In the genomic region with DNA sequence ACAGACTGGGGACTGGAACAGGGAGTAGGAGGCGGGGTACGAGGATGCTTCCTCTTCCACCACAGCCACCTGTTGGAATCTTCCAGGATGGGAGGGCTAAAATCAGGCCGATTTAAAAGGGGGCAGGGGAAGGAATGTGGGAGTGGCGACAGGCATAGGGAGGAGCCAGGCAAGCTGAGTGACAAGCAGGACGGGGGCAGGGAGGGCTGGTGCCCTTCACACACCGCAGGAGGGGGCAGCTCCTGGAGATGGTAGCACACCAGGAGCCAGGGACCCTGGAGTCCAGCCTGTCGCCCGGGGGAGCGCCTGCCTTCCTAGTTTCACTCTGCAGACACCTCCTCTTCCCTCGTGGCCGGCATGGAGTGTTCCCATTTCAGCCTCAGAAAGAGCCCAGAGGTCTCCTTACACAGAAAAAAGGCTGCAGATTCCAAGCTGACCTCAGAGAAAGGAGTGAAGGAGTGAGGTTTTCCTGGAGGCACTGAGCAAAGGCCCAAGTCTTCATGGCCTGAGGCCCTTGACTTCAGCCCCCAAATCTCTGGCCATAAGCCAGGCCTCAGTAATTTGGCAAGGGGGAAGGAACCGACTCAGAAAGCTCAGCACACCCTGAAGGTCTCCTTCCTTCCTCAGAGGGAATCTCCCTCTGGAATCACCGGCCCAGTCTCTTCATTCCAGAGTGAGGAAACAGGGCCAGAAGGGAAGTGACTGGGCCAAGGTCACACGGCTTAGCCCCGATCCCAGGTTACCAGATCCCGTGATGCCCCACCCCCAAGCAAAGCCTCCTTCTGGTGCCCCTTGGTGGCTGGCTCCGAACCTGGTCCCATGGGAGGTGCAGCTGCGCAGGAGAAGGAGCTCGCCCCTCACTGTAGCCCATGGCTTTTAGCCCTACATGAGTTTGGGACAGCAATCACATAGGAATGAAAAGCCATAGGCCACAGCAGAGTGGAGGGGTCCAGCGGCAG, we compare ENCODE assay signal across 1 cellular context.
TF ChIP-seq lines count a peak whose summit lies in the region.

No MANE protein-coding gene starts in this region.

TF ChIP-seq in GM23338, 12 proteins besides CTCF, POLR2A, EP300 and RAD21:
- TF ChIP-seq EZH2phosphoT487 (IDR thresholded peaks at IDR 0.05; ENCODE audit: unreplicated experiment) (no peak), POLR2AphosphoS5 (IDR thresholded peaks at IDR 0.05; ENCODE audit: low read depth) (peak; percentile 70)
- TF ChIP-seq, protein P1, sequence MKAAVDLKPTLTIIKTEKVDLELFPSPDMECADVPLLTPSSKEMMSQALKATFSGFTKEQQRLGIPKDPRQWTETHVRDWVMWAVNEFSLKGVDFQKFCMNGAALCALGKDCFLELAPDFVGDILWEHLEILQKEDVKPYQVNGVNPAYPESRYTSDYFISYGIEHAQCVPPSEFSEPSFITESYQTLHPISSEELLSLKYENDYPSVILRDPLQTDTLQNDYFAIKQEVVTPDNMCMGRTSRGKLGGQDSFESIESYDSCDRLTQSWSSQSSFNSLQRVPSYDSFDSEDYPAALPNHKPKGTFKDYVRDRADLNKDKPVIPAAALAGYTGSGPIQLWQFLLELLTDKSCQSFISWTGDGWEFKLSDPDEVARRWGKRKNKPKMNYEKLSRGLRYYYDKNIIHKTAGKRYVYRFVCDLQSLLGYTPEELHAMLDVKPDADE (IDR thresholded peaks at IDR 0.05) = peak; percentile 23; the same call in 1 of the 2 replicates
